ENCODE assay signal across 36 cellular contexts in genomic region chr6:130411481-130411880, GRCh38. TPM values are rescaled to one million over a fixed set of nuclear protein-coding genes. Genes with fewer than 3 reads are reported as not detected.
"Had no signal": no experiment of that assay in that cellular context is flagged by ENCODE, and none has a peak within 500 bp of the region (broad histone marks: within the 10 kb centered on the region; RNA-seq: fewer than 3 reads in every experiment).

No MANE protein-coding gene starts in this region.

- H3K4me3 Mint-ChIP-seq: activated CD4-positive, alpha-beta T cell treated with anti-CD3 and anti-CD28 coated beads for 36 hours; activated CD4-positive, alpha-beta T cell treated with anti-CD3 and anti-CD28 coated beads, Interleukin-2, amount 10 ng/mL, durations not matched to agents 7 days and 5 days; activated naive CD4-positive, alpha-beta T cell treated with anti-CD3 and anti-CD28 coated beads for 36 hours; activated T-cell treated with anti-CD3 and anti-CD28 coated beads, Interleukin-2, amount 50 U/mL, for 4 hours; activated T-helper 1 cell treated with anti-CD3 and anti-CD28 coated beads, Interleukin-12 subunit alpha, Interleukin-12 subunit beta, Interleukin-2, Interleukin-4 antibody, amounts not matched to agents 30 ng/mL and 10 ng/mL and 1 ng/mL, durations not matched to agents 14 hours and 24 hours and 36 hours; brain; T-helper 1 cell treated with Interleukin-12 subunit alpha and Interleukin-12 subunit beta and Interleukin-4 antibody, amounts not matched to agents 30 μg/mL and 1 μg/mL, for 36 hours; T-helper 2 cell treated with Interferon-gamma antibody and Interleukin-4, amounts not matched to agents 5 μg/mL and 100 μg/mL, for 36 hours; WTC11 had no signal

- H3K36me3 ChIP-seq: adrenal gland, MG63, SJCRH30 had no signal

- H3K9me3 ChIP-seq: adrenal gland, MG63, SJCRH30 had no signal

- H3K4me2 ChIP-seq: PC-9 had no signal

- H3K4me1 Mint-ChIP-seq: activated CD4-positive, alpha-beta T cell treated with anti-CD3 and anti-CD28 coated beads, Interleukin-2, amount 10 ng/mL, durations not matched to agents 7 days and 5 days had no signal

- H3K27ac ChIP-seq: adrenal gland, PC-9, RWPE1, SJCRH30, SK-N-MC had no signal

- H3K27me3 Mint-ChIP-seq: activated CD4-positive, alpha-beta T cell treated with anti-CD3 and anti-CD28 coated beads for 36 hours; brain had no signal

- H3K27ac Mint-ChIP-seq: activated CD4-positive, alpha-beta T cell treated with anti-CD3 and anti-CD28 coated beads for 36 hours; activated CD4-positive, alpha-beta T cell treated with anti-CD3 and anti-CD28 coated beads, Interleukin-2, amount 10 ng/mL, durations not matched to agents 7 days and 5 days; activated naive CD4-positive, alpha-beta T cell treated with anti-CD3 and anti-CD28 coated beads for 36 hours; activated naive CD4-positive, alpha-beta T cell treated with anti-CD3 and anti-CD28 coated beads, Interleukin-2, amount 50 U/mL, for 72 hours; activated T-helper 1 cell treated with anti-CD3 and anti-CD28 coated beads, Interleukin-12 subunit alpha, Interleukin-12 subunit beta, Interleukin-2, Interleukin-4 antibody, amounts not matched to agents 30 ng/mL and 10 ng/mL and 1 ng/mL, durations not matched to agents 14 hours and 24 hours and 36 hours; brain; T-helper 1 cell treated with Interleukin-12 subunit alpha and Interleukin-12 subunit beta and Interleukin-4 antibody, amounts not matched to agents 30 μg/mL and 1 μg/mL, for 36 hours; T-helper 2 cell treated with Interferon-gamma antibody and Interleukin-4, amounts not matched to agents 5 μg/mL and 100 μg/mL, for 36 hours; WTC11 had no signal

- H3K4me1 ChIP-seq: SJCRH30 had no signal

- H3K4me3 ChIP-seq: adrenal gland, MG63, PC-9, SJCRH30, SK-N-MC had no signal

- H2AFZ ChIP-seq: PC-9 had no signal

- H3K27me3 ChIP-seq: adrenal gland, MG63, SJCRH30 had no signal

- DNase-seq: activated CD4-positive, alpha-beta T cell treated with anti-CD3 and anti-CD28 coated beads for 36 hours; activated CD4-positive, alpha-beta T cell treated with anti-CD3 and anti-CD28 coated beads, Interleukin-2, amount 10 ng/mL, durations not matched to agents 7 days and 5 days; activated CD4-positive, alpha-beta T cell treated with anti-CD3 and anti-CD28 coated beads, Interleukin-2, amount 50 U/mL, for 48 hours; activated CD8-positive, alpha-beta memory T cell treated with anti-CD3 and anti-CD28 coated beads, Interleukin-2, amount 50 U/mL, for 4 hours; activated gamma-delta T cell treated with Interleukin-2 at 50 U/mL for 16 hours; activated naive CD4-positive, alpha-beta T cell treated with anti-CD3 and anti-CD28 coated beads for 36 hours; activated T-cell treated with anti-CD3 and anti-CD28 coated beads for 4 hours; activated T-cell treated with anti-CD3 and anti-CD28 coated beads, Interleukin-2, amount 50 U/mL, for 4 hours; adrenal gland; central memory CD4-positive, alpha-beta T cell; Karpas-422; KBM-7; MG63; NCI-H1048; NCI-H1105 treated with DMSO at 0.1 percent for 48 hours; NCI-H1436; NCI-H1694; NCI-H2029; NCI-H2107; NCI-H2171; NCI-H510A; NCI-H526; NCI-H748 treated with DMSO at 0.1 percent for 48 hours; NK-92 treated with Interleukin-12 subunit alpha and Interleukin-12 subunit beta, amount 100 ng/mL, for 24 hours; PC-9; SJCRH30 had no signal

- ATAC-seq: activated CD4-positive, alpha-beta T cell treated with anti-CD3 and anti-CD28 coated beads for 36 hours; activated CD4-positive, CD25-positive, alpha-beta regulatory T cell treated with anti-CD3 and anti-CD28 coated beads, Interleukin-2, amount 50 U/mL, for 24 hours; activated naive CD4-positive, alpha-beta T cell treated with anti-CD3 and anti-CD28 coated beads, Interleukin-2, amount 50 U/mL, for 72 hours; activated T-cell treated with anti-CD3 and anti-CD28 coated beads, Interleukin-2, amount 50 U/mL, for 4 hours; Right ventricle myocardium inferior; WTC11 had no signal

- H3K9me3 Mint-ChIP-seq: activated naive CD4-positive, alpha-beta T cell treated with anti-CD3 and anti-CD28 coated beads for 36 hours; activated T-cell treated with anti-CD3 and anti-CD28 coated beads, Interleukin-2, amount 50 U/mL, for 4 hours; T-helper 2 cell treated with Interferon-gamma antibody and Interleukin-4, amounts not matched to agents 5 μg/mL and 100 μg/mL, for 36 hours had no signal

RNA-seq across cellular contexts. Expression of gene TMEM200A, which starts 45.7 kb away (rescaled TPM):
- total RNA-seq: activated naive CD4-positive, alpha-beta T cell treated with anti-CD3 and anti-CD28 coated beads for 36 hours; PC-9; Right ventricle myocardium inferior had no signal
